Comparison of ENCODE assay signal across 13 cellular contexts in the genomic region with DNA sequence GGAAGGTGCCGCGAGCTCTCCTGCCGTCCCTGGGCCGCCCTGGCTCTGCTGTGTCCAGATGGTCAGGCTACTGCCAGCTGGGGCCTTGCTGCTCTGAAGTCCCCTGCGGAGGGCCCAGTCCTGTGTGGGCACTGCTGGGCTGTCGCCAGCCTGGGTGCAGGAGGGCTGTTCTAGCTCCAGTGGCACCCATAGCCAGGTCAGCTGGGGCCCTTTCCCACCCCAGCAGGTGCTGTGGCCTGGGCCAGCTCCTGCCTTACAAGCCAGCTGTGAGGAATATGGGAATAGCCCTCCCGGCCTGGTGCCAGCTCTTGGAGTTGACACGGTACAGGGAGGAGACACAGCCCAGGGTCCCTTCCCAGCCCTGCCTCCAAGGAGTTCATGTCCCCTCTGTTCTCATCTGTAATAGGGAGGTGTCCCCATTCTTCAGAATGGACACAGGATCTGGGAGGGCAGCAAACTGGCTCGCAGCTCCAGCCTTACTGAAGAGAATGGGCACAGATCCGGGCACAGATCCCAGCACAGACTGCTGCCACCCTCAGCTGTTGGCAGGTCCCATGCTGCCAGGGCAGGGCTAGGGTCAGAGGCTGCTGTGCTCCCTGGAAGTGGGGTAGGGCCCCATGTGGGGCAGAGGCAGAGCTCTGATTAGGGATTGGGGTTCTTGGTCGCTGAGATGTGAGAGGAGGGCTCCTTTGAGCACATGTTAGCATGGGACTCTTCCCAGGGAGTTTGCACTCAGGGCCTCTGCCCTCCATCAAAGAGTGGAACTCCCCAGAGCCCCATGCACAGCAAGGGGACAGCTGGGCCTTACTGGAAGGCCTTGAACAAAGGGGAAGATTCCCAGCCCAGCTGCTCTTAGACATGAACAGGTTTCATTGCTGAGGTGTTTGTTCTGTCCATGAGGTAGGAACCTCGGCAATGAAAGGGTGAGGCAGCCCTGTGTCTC. TPM values are rescaled to one million over a fixed set of nuclear protein-coding genes. Genes with fewer than 3 reads are reported as not detected.
A peak's percentile ranks its signal among the peaks of the same experiment; 100 is the strongest.
DNase-seq lines count a peak whose midpoint lies in the region; ATAC-seq, FAIRE-seq and TF ChIP-seq lines count a peak whose summit lies in the region.
"Had no signal": no experiment of that assay in that cellular context is flagged by ENCODE, and none has a peak within 500 bp of the region (broad histone marks: within the 10 kb centered on the region; RNA-seq: fewer than 3 reads in every experiment).

No MANE protein-coding gene starts in this region.

- in situ Hi-C loops in brain microvascular endothelial cell (cut with HindIII; ENCODE audit: low pct_ligation_motif_present, low sequenced_read_pairs): no loop called here

- H3K4me3 ChIP-seq in Karpas-422 (ENCODE audit: low read length) (no peak overlapping the region), ovary (no peak overlapping the region), brain microvascular endothelial cell (ENCODE audit: low read depth, low read length) (no peak overlapping the region)

- peak; percentile 85 for DNase-seq in Ammon's horn (ENCODE audit: low spot score)
- no peak for DNase-seq in Karpas-422
- peak; percentile 63 for DNase-seq in glutamatergic neuron
- DNase-seq in ovary: peak in 2 of 5 donors; percentile 37 to 50
- no peak for DNase-seq in NCI-H146 treated with DMSO at 0.1 percent for 48 hours (lab: John Stamatoyannopoulos, UW; ENCODE audit: unreplicated experiment)
- no peak for DNase-seq in brain microvascular endothelial cell
- no peak for DNase-seq in GM19239 (ENCODE audit: insufficient read length, low spot score)
- DNase-seq: activated CD8-positive, alpha-beta memory T cell treated with anti-CD3 and anti-CD28 coated beads, Interleukin-2, amount 50 U/mL, for 48 hours; CD8-positive, alpha-beta T cell; Kasumi-1 had no signal

- H3K27me3 Mint-ChIP-seq in glutamatergic neuron (ENCODE audit: unreplicated experiment): peaks cover 15% of the 10 kb centered on the region

- peaks cover 29% of the 10 kb centered on the region for H4K20me1 ChIP-seq in Karpas-422 (ENCODE audit: insufficient read depth, low read depth, low read length)

- H3K9ac ChIP-seq in Karpas-422 (ENCODE audit: low read length): 0 out of 2 replicates have a peak overlapping the region, but pooled peaks have one; percentile 9

- H3K36me3 Mint-ChIP-seq in glutamatergic neuron (ENCODE audit: unreplicated experiment): no peaks in the 10 kb centered on the region

- peak overlapping the region; percentile 9 for H3K4me2 ChIP-seq in Karpas-422 (ENCODE audit: low read depth, low read length, poor library complexity, severe bottlenecking)

- TF ChIP-seq POLR2A in ovary (IDR thresholded peaks at IDR 0.05): no peak

- peak overlapping the region; percentile 98 for H3K27ac ChIP-seq in Karpas-422 (ENCODE audit: low read length)
- peak overlapping the region; percentile 41 to 42 for H3K27ac ChIP-seq in ovary
- no peak overlapping the region for H3K27ac ChIP-seq in brain microvascular endothelial cell

- 63 to 76% (median 64%) methylated on average over 12 of the region's 12 CpGs for WGBS in ovary, 3 donors

- H3K9me3 ChIP-seq in Karpas-422 (ENCODE audit: low read length) (no peaks in the 10 kb centered on the region), ovary (no peaks in the 10 kb centered on the region)

- peak overlapping the region; percentile 87 for H3K27ac Mint-ChIP-seq in glutamatergic neuron (ENCODE audit: unreplicated experiment)
- H3K27ac Mint-ChIP-seq: CD8-positive, alpha-beta T cell had no signal

- H3K4me3 Mint-ChIP-seq in glutamatergic neuron (ENCODE audit: unreplicated experiment): peak overlapping the region; percentile 78
- H3K4me3 Mint-ChIP-seq: CD8-positive, alpha-beta T cell; T-helper 1 cell treated with Interleukin-12 subunit alpha and Interleukin-12 subunit beta and Interleukin-4 antibody, amounts not matched to agents 30 μg/mL and 1 μg/mL, for 36 hours had no signal

- peaks cover 13% of the 10 kb centered on the region for H3K79me2 ChIP-seq in Karpas-422 (ENCODE audit: low read length)

- H3K27me3 ChIP-seq in Karpas-422 (ENCODE audit: low read length): no peaks in the 10 kb centered on the region
- H3K27me3 ChIP-seq in ovary: no peaks in the 10 kb centered on the region
- no peaks in the 10 kb centered on the region for H3K27me3 ChIP-seq in brain microvascular endothelial cell (replicated peaks)

- H3K9me2 ChIP-seq in Karpas-422 (replicated peaks; ENCODE audit: insufficient read depth, low read length): no peaks in the 10 kb centered on the region

- H3K36me3 ChIP-seq in Karpas-422 (ENCODE audit: insufficient read depth, low read length) (peaks cover 19% of the 10 kb centered on the region), ovary (no peaks in the 10 kb centered on the region), brain microvascular endothelial cell (replicated peaks) (peaks cover 22% of the 10 kb centered on the region)

- TF ChIP-seq EP300 in ovary (IDR thresholded peaks at IDR 0.05): no peak

- intact Hi-C loops in ovary (cut with DNase I): no loop called here

- ATAC-seq in esophagus mucosa: no peak
- ATAC-seq: CD8-positive, alpha-beta T cell had no signal

- peaks cover 21% of the 10 kb centered on the region for H3K9me3 Mint-ChIP-seq in glutamatergic neuron (ENCODE audit: unreplicated experiment)
- H3K9me3 Mint-ChIP-seq: CD8-positive, alpha-beta T cell; nephron; T-helper 1 cell treated with Interleukin-12 subunit alpha and Interleukin-12 subunit beta and Interleukin-4 antibody, amounts not matched to agents 30 μg/mL and 1 μg/mL, for 36 hours had no signal

- H3K4me1 ChIP-seq in Karpas-422 (ENCODE audit: low read length) (peaks cover 78% of the 10 kb centered on the region), ovary (ENCODE audit: insufficient read depth) (peaks cover 12% of the 10 kb centered on the region)

- peaks cover 19% of the 10 kb centered on the region for H3K4me1 Mint-ChIP-seq in glutamatergic neuron (ENCODE audit: low read depth, unreplicated experiment)

- TF ChIP-seq CTCF in glutamatergic neuron (IDR thresholded peaks at IDR 0.05; ENCODE audit: partially characterized antibody, unreplicated experiment) (no peak), ovary (IDR thresholded peaks at IDR 0.05) (no peak), brain microvascular endothelial cell (IDR thresholded peaks at IDR 0.05; ENCODE audit: low read depth, low read length, missing control alignments) (no peak)

- FAIRE-seq in GM19239 (lab: Jason Lieb, UNC): no peak

- H2AFZ ChIP-seq in Karpas-422 (ENCODE audit: low read length): no peak overlapping the region

RNA-seq across cellular contexts. Expression of a gene that starts 3.7 kb away (rescaled TPM):
- total RNA-seq in Karpas-422 (2014; rRNA removed; shearing (Covaris generic); ENCODE audit: low replicate concordance): 16.3 and 21.7 TPM in 2 replicates
- total RNA-seq in glutamatergic neuron (ENCODE audit: unreplicated experiment) (1.2 TPM), ovary (1 to 10 TPM in 5 of 7 donors, under 1 TPM in 2; 0.76 to 3.9 (median 2.0) TPM), esophagus mucosa (1.5 TPM)
- 1 to 10 TPM in 1 of 2 donors, under 1 TPM in 1; 0.45 to 1.5 TPM for polyA plus RNA-seq in ovary

RNA-seq across cellular contexts. Expression of a gene that starts 22.6 kb away (rescaled TPM):
- total RNA-seq in Karpas-422 (2014; rRNA removed; shearing (Covaris generic); ENCODE audit: low replicate concordance): 30.3 and 45.6 TPM in 2 replicates
- total RNA-seq in glutamatergic neuron (ENCODE audit: unreplicated experiment): 52.4 TPM
- 10 to 100 TPM; 14.2 to 25.3 (median 17.2) TPM for total RNA-seq in ovary
- 10 to 100 TPM; 13.7 to 15.0 TPM for polyA plus RNA-seq in ovary
- total RNA-seq in esophagus mucosa: 1.2 TPM

RNA-seq across cellular contexts. Expression of a gene that starts 48.3 kb away (rescaled TPM):
- total RNA-seq in Karpas-422 (2014; rRNA removed; shearing (Covaris generic); ENCODE audit: low replicate concordance): 400 and 531 TPM in 2 replicates
- 227 TPM for total RNA-seq in glutamatergic neuron (ENCODE audit: unreplicated experiment)
- 100 to 1,000 TPM in 1 of 7 donors, 10 to 100 TPM in 6; 47.1 to 107 (median 87.3) TPM for total RNA-seq in ovary
- polyA plus RNA-seq in ovary: 10 to 100 TPM; 75.4 to 87.0 TPM
- total RNA-seq in esophagus mucosa: 60.3 TPM

RNA-seq across cellular contexts. Expression of a gene that starts 59.1 kb away (rescaled TPM):
- total RNA-seq in Karpas-422 (2014; rRNA removed; shearing (Covaris generic); ENCODE audit: low replicate concordance): 1,081 and 1,189 TPM in 2 replicates
- total RNA-seq in glutamatergic neuron (ENCODE audit: unreplicated experiment) (581 TPM), ovary (100 to 1,000 TPM; 194 to 426 (median 362) TPM), esophagus mucosa (956 TPM)
- polyA plus RNA-seq in ovary: 100 to 1,000 TPM in 1 of 2 donors, 1 to 10 TPM in 1; 1.1 to 289 TPM

Comparison
In these comparisons a context has a peak if more than half of its experiments do, and no peak if none do; other contexts are left out.
1. DNase-seq: peak in Ammon's horn (single experiment) and glutamatergic neuron (single experiment); none in Karpas-422 (single experiment), NCI-H146 treated with DMSO at 0.1 percent for 48 hours (single experiment), brain microvascular endothelial cell (single experiment) and GM19239 (single experiment).